Comparison of ENCODE assay signal across 11 cellular contexts in the genomic region with DNA sequence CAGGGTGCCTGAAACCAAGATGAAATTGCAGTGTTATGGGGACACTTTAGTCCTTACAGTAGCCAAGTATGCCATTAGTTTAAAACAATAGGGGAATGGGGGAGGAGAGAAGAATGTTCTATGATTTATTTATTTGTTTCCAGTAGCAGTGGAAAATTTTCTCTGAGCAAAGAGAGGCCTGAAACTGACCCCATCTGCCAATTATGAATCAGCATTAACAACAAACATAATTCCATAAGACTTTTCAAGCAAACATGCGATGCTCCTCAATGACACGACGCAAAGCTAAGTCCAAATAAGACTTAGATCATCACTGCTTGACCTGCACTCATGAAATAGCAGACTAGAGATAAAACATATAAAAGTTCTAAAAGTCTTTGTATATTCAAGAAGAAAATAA. TPM values are rescaled to one million over a fixed set of nuclear protein-coding genes. Genes with fewer than 3 reads are reported as not detected.
DNase-seq lines count a peak whose midpoint lies in the region; ATAC-seq and TF ChIP-seq lines count a peak whose summit lies in the region.
"Had no signal": no experiment of that assay in that cellular context is flagged by ENCODE, and none has a peak within 500 bp of the region (broad histone marks: within the 10 kb centered on the region; RNA-seq: fewer than 3 reads in every experiment).

No MANE protein-coding gene starts in this region.

- no peak overlapping the region for H2AK5ac ChIP-seq in trophoblast cell (ENCODE audit: low read length)

- no peak overlapping the region for H2BK120ac ChIP-seq in trophoblast cell (ENCODE audit: insufficient read depth, low read length, poor library complexity)

- peaks cover 56% of the 10 kb centered on the region for H3K9me3 Mint-ChIP-seq in glutamatergic neuron (ENCODE audit: unreplicated experiment)
- H3K9me3 Mint-ChIP-seq in progenitor cell of endocrine pancreas (ENCODE audit: low read depth): no peaks in the 10 kb centered on the region

- intact Hi-C loops in ascending aorta (cut with DNase I): loop anchor here (2.0 to 5.0 kb wide), 2 partner anchors 13 to 39 kb away; no protein-coding TSS in a partner anchor

- no peak overlapping the region for H3K14ac ChIP-seq in trophoblast cell (ENCODE audit: low read length)

- no peak overlapping the region for H4K91ac ChIP-seq in trophoblast cell (ENCODE audit: low read depth, low read length)

- H3K27ac ChIP-seq in ascending aorta: peak overlapping the region; percentile 86 to 100
- no peak overlapping the region for H3K27ac ChIP-seq in trophoblast cell (ENCODE audit: low read depth, low read length)

- TF ChIP-seq CTCF in ascending aorta (IDR thresholded peaks at IDR 0.05): no peak
- no peak for TF ChIP-seq CTCF in glutamatergic neuron (IDR thresholded peaks at IDR 0.05; ENCODE audit: partially characterized antibody, unreplicated experiment)
- TF ChIP-seq CTCF in progenitor cell of endocrine pancreas (IDR thresholded peaks at IDR 0.05; ENCODE audit: unreplicated experiment): no peak

- H4K12ac ChIP-seq in trophoblast cell (ENCODE audit: low read depth, low read length): no peak overlapping the region

- H3K18ac ChIP-seq in trophoblast cell (ENCODE audit: low read length): no peak overlapping the region

- H3K4ac ChIP-seq in trophoblast cell (ENCODE audit: low read depth, low read length): no peak overlapping the region

- peaks cover 5% of the 10 kb centered on the region for H3K36me3 Mint-ChIP-seq in glutamatergic neuron (ENCODE audit: unreplicated experiment)
- no peaks in the 10 kb centered on the region for H3K36me3 Mint-ChIP-seq in progenitor cell of endocrine pancreas (ENCODE audit: insufficient read depth)

- H3K9me3 ChIP-seq in ES-I3 (ENCODE audit: control insufficient read depth, insufficient read depth, low read length): no peaks in the 10 kb centered on the region
- H3K9me3 ChIP-seq in ascending aorta: no peaks in the 10 kb centered on the region
- H3K9me3 ChIP-seq in trophoblast cell (ENCODE audit: insufficient read depth, low read depth, low read length): no peaks in the 10 kb centered on the region

- H3K4me3 Mint-ChIP-seq in glutamatergic neuron (ENCODE audit: unreplicated experiment): peak overlapping the region; percentile 92
- no peak overlapping the region for H3K4me3 Mint-ChIP-seq in progenitor cell of endocrine pancreas (ENCODE audit: low read depth)

- DNase-seq in ascending aorta (ENCODE audit: low spot score in 2 of 2) (no peak), glutamatergic neuron (no peak), skeletal muscle cell (ENCODE audit: low read depth) (no peak), GF-D8 (lab: John Stamatoyannopoulos, UW) (no peak), progenitor cell of endocrine pancreas (ENCODE audit: low spot score, unreplicated experiment) (no peak), trophoblast cell (no peak)
- DNase-seq: activated CD4-positive, alpha-beta T cell treated with anti-CD3 and anti-CD28 coated beads for 36 hours; islet precursor cell; stimulated activated CD4-positive, alpha-beta T cell treated with anti-CD3 and anti-CD28 coated beads, Interleukin-1b, Interleukin-23, amount 100 ng/mL, for 48 hours had no signal

- no peak overlapping the region for H3K23ac ChIP-seq in trophoblast cell (ENCODE audit: low read length)

- H3K79me2 ChIP-seq in trophoblast cell (ENCODE audit: control insufficient read depth, insufficient read depth, low read length, poor library complexity): peaks cover 13% of the 10 kb centered on the region

- ATAC-seq in GM19452 (IDR thresholded peaks at IDR 0.05; ENCODE audit: unreplicated experiment): no peak
- ATAC-seq: activated CD4-positive, alpha-beta T cell treated with anti-CD3 and anti-CD28 coated beads for 36 hours had no signal

- H3K4me3 ChIP-seq in ascending aorta (peak overlapping the region; percentile 78 to 79), skeletal muscle cell (ENCODE audit: low read depth, low read length) (peak overlapping the region; percentile 84), trophoblast cell (ENCODE audit: low read depth, low read length) (no peak overlapping the region)

- H3K27me3 ChIP-seq in ascending aorta (no peaks in the 10 kb centered on the region), trophoblast cell (ENCODE audit: insufficient read depth, low read length) (no peaks in the 10 kb centered on the region)

- no peak overlapping the region for H2BK12ac ChIP-seq in trophoblast cell (ENCODE audit: low read length)

- no CpG with 5 or more reads among the region's 3 CpGs for whole genome bisulfite sequencing in trophoblast cell (ENCODE audit: extremely low coverage, insufficient coverage, insufficient read length)

- H3K4me1 Mint-ChIP-seq in glutamatergic neuron (ENCODE audit: low read depth, unreplicated experiment): peaks cover 41% of the 10 kb centered on the region
- peaks cover 11% of the 10 kb centered on the region for H3K4me1 Mint-ChIP-seq in progenitor cell of endocrine pancreas (ENCODE audit: low read depth)

- no peak overlapping the region for H2BK5ac ChIP-seq in trophoblast cell (ENCODE audit: low read depth, low read length, poor library complexity)

- H2AFZ ChIP-seq in trophoblast cell (ENCODE audit: insufficient read depth, low read length, poor library complexity): no peak overlapping the region

- H3K9ac ChIP-seq in ES-I3 (ENCODE audit: low read depth, low read length): peak overlapping the region; percentile 99; the same call in 1 of the 2 replicates
- no peak overlapping the region for H3K9ac ChIP-seq in trophoblast cell (ENCODE audit: low read length)

- H3K36me3 ChIP-seq in ES-I3 (ENCODE audit: insufficient read depth, low read length) (peaks cover 3% of the 10 kb centered on the region), ascending aorta (no peaks in the 10 kb centered on the region), trophoblast cell (ENCODE audit: control insufficient read depth in 1 of 2, insufficient read depth in 2 of 2, low read length in 2 of 2) (no peaks in the 10 kb centered on the region)

- H3K27me3 Mint-ChIP-seq in glutamatergic neuron (ENCODE audit: unreplicated experiment) (peaks cover 43% of the 10 kb centered on the region), progenitor cell of endocrine pancreas (no peaks in the 10 kb centered on the region)
- H3K27me3 Mint-ChIP-seq: activated CD4-positive, alpha-beta T cell treated with anti-CD3 and anti-CD28 coated beads for 36 hours had no signal

- peak overlapping the region; percentile 98 for H3K27ac Mint-ChIP-seq in glutamatergic neuron (ENCODE audit: unreplicated experiment)
- no peak overlapping the region for H3K27ac Mint-ChIP-seq in progenitor cell of endocrine pancreas
- H3K27ac Mint-ChIP-seq: activated CD4-positive, alpha-beta T cell treated with anti-CD3 and anti-CD28 coated beads for 36 hours had no signal

- no peak overlapping the region for H4K8ac ChIP-seq in trophoblast cell (ENCODE audit: low read depth, low read length)

- peaks cover 27% of the 10 kb centered on the region for H3K79me1 ChIP-seq in trophoblast cell (ENCODE audit: low read length)

- H3K4me2 ChIP-seq in trophoblast cell (ENCODE audit: low read length): no peak overlapping the region

- H3K4me1 ChIP-seq in ES-I3 (ENCODE audit: insufficient read depth, low read length): peaks cover 55% of the 10 kb centered on the region
- H3K4me1 ChIP-seq in ascending aorta: peaks cover 14 to 42% of the 10 kb centered on the region in 2 donors
- H3K4me1 ChIP-seq in trophoblast cell (ENCODE audit: control insufficient read depth in 1 of 2, insufficient read depth in 2 of 2, low read length in 2 of 2): peaks cover 3 to 12% of the 10 kb centered on the region in 2 experiments

RNA-seq across cellular contexts. Expression of a gene that starts 4.0 kb away (rescaled TPM):
- total RNA-seq in ascending aorta (17.0 TPM), glutamatergic neuron (ENCODE audit: unreplicated experiment) (323 TPM), progenitor cell of endocrine pancreas (26.6 and 27.1 TPM in 2 replicates)
- polyA plus RNA-seq in trophoblast cell (2013): 9.9 and 12.7 TPM in 2 replicates

Comparison
In these comparisons a context has a peak if more than half of its experiments do, and no peak if none do; other contexts are left out.
1. RNA of a gene that starts 4.0 kb away (total RNA-seq): 323 TPM in glutamatergic neuron (single experiment); 26.6 to 27.1 TPM in progenitor cell of endocrine pancreas and 17.0 TPM in ascending aorta (single experiment); every median in the first group is over 10 times any median in the second.